26 cellular contexts compared by ENCODE assay signal in genomic region chr4:135244605-135245146, GRCh38.
DNase-seq lines count a peak whose midpoint lies in the region; TF ChIP-seq lines count a peak whose summit lies in the region.
"Had no signal": no experiment of that assay in that cellular context is flagged by ENCODE, and none has a peak within 500 bp of the region (broad histone marks: within the 10 kb centered on the region; RNA-seq: fewer than 3 reads in every experiment).

No MANE protein-coding gene starts in this region.

- H3K4me2 ChIP-seq in fibroblast of lung (ENCODE audit: extremely low read depth, insufficient read depth, low read length), result no peak overlapping the region
- H3K4me2 ChIP-seq: BLaER1 treated with 17β-estradiol and CSF1 and Interleukin-3, amounts not matched to agents 10 nM and 100 nM; smooth muscle cell had no signal

- H3K9me3 ChIP-seq in fibroblast of lung (ENCODE audit: control insufficient read depth, insufficient read depth, low read depth, low read length) (no peaks in the 10 kb centered on the region), colonic mucosa (no peaks in the 10 kb centered on the region)
- H3K9me3 ChIP-seq: BLaER1 treated with 17β-estradiol and CSF1 and Interleukin-3, amounts not matched to agents 10 nM and 100 nM; upper lobe of right lung had no signal

- H3K27me3 ChIP-seq in fibroblast of lung (ENCODE audit: control insufficient read depth, insufficient read depth, low read length) (no peaks in the 10 kb centered on the region), colonic mucosa (no peaks in the 10 kb centered on the region)
- H3K27me3 ChIP-seq: BLaER1 treated with 17β-estradiol and CSF1 and Interleukin-3, amounts not matched to agents 10 nM and 100 nM; upper lobe of right lung had no signal

- intact Hi-C loops in colonic mucosa (cut with DNase I), result no loop called here

- TF ChIP-seq CTCF in fibroblast of lung (conservative IDR thresholded peaks at IDR 0.05 in 1 of 2, IDR thresholded peaks at IDR 0.05 in 1 of 2; ENCODE audit: low read depth in 1 of 2, low read length in 2 of 2), result no peak
- TF ChIP-seq CTCF in mesothelial cell of epicardium (IDR thresholded peaks at IDR 0.05; ENCODE audit: unreplicated experiment), result no peak
- no peak for TF ChIP-seq CTCF in colonic mucosa (IDR thresholded peaks at IDR 0.05)

- H3K4me3 ChIP-seq in fibroblast of lung (replicated peaks in 1 of 4; ENCODE audit: control extremely low read depth in 1 of 4, insufficient read depth in 1 of 4, low read depth in 3 of 4, low read length in 4 of 4) (no peak overlapping the region), colonic mucosa (no peak overlapping the region)
- H3K4me3 ChIP-seq: BLaER1 treated with 17β-estradiol and CSF1 and Interleukin-3, amounts not matched to agents 10 nM and 100 nM; GM12878; smooth muscle cell; upper lobe of right lung had no signal

- H3K4me3 Mint-ChIP-seq in mesothelial cell of epicardium (no peak overlapping the region), immature natural killer cell (no peak overlapping the region)
- H3K4me3 Mint-ChIP-seq: activated T-helper 1 cell treated with anti-CD3 and anti-CD28 coated beads, Interleukin-12 subunit alpha, Interleukin-12 subunit beta, Interleukin-2, Interleukin-4 antibody, amounts not matched to agents 30 ng/mL and 10 ng/mL and 1 ng/mL, durations not matched to agents 14 hours and 24 hours and 36 hours had no signal

- no peaks in the 10 kb centered on the region for H3K79me2 ChIP-seq in fibroblast of lung (ENCODE audit: control insufficient read depth, insufficient read depth, low read length)

- H3K27ac Mint-ChIP-seq in mesothelial cell of epicardium (peak overlapping the region; percentile 78), immature natural killer cell (no peak overlapping the region)
- H3K27ac Mint-ChIP-seq: activated T-helper 1 cell treated with anti-CD3 and anti-CD28 coated beads, Interleukin-12 subunit alpha, Interleukin-12 subunit beta, Interleukin-2, Interleukin-4 antibody, amounts not matched to agents 30 ng/mL and 10 ng/mL and 1 ng/mL, durations not matched to agents 14 hours and 24 hours and 36 hours had no signal

- no peaks in the 10 kb centered on the region for H4K20me1 ChIP-seq in fibroblast of lung (ENCODE audit: control insufficient read depth, extremely low read depth, insufficient read depth, low read length)
- H4K20me1 ChIP-seq: BLaER1 treated with 17β-estradiol and CSF1 and Interleukin-3, amounts not matched to agents 10 nM and 100 nM had no signal

- H3K4me1 Mint-ChIP-seq in mesothelial cell of epicardium, result peaks cover 17% of the 10 kb centered on the region
- no peaks in the 10 kb centered on the region for H3K4me1 Mint-ChIP-seq in immature natural killer cell

- DNase-seq in ELR (ENCODE audit: low read depth) (peak; percentile 20), NCI-H226 (peak; percentile 6), fibroblast of lung (ENCODE audit: low read depth in 2 of 2) (peak; percentile 23 to 34), mesothelial cell of epicardium (ENCODE audit: low spot score in 2 of 2, unreplicated experiment in 2 of 2) (no peak), NCI-H1436 treated with DMSO at 0.1 percent for 48 hours (lab: John Stamatoyannopoulos, UW) (no peak), immature natural killer cell (no peak), colonic mucosa (no peak)
- no peak for DNase-seq in stimulated activated CD4-positive, alpha-beta T cell treated with anti-CD3 and anti-CD28 coated beads, Interleukin-2, amount 100 ng/mL, for 48 hours
- DNase-seq: ACHN; activated CD4-positive, alpha-beta T cell treated with anti-CD3 and anti-CD28 coated beads, Interleukin-2, amount 50 U/mL, for 1 hour; activated naive CD4-positive, alpha-beta T cell treated with anti-CD3 and anti-CD28 coated beads, Interleukin-2, amount 50 U/mL, for 16 hours; cerebellar nuclear complex; COR-L47; DMS79 treated with DMSO at 0.1 percent for 48 hours; H7; mammary epithelial cell; NCI-H1092; NCI-H2029 treated with DMSO at 0.1 percent for 48 hours; nucleus accumbens; stimulated activated CD4-positive, alpha-beta T cell treated with anti-CD3 and anti-CD28 coated beads, Interleukin-2, amount 100 ng/mL, for 24 hours; T-helper 9 cell; upper lobe of right lung had no signal

- H3K9me3 Mint-ChIP-seq in mesothelial cell of epicardium (no peaks in the 10 kb centered on the region), immature natural killer cell (peaks cover 2 to 21% (median 12%) of the 10 kb centered on the region in 6 donors)
- H3K9me3 Mint-ChIP-seq: activated T-helper 1 cell treated with anti-CD3 and anti-CD28 coated beads, Interleukin-12 subunit alpha, Interleukin-12 subunit beta, Interleukin-2, Interleukin-4 antibody, amounts not matched to agents 30 ng/mL and 10 ng/mL and 1 ng/mL, durations not matched to agents 14 hours and 24 hours and 36 hours had no signal

- no peaks in the 10 kb centered on the region for H3K36me3 Mint-ChIP-seq in mesothelial cell of epicardium
- no peaks in the 10 kb centered on the region for H3K36me3 Mint-ChIP-seq in immature natural killer cell

- no peaks in the 10 kb centered on the region for H3K27me3 Mint-ChIP-seq in mesothelial cell of epicardium (ENCODE audit: low read depth)
- peaks cover 0 to 3% (median 0%) of the 10 kb centered on the region in 3 donors for H3K27me3 Mint-ChIP-seq in immature natural killer cell (ENCODE audit: low read depth in 3 of 3)

- no peak overlapping the region for H2AFZ ChIP-seq in fibroblast of lung (ENCODE audit: low read length)

- H3K4me1 ChIP-seq in fibroblast of lung (ENCODE audit: control insufficient read depth, extremely low read depth, insufficient read depth, low read length) (peaks cover 2% of the 10 kb centered on the region), colonic mucosa (no peaks in the 10 kb centered on the region)
- H3K4me1 ChIP-seq: upper lobe of right lung had no signal

- no peak overlapping the region for H3K27ac ChIP-seq in fibroblast of lung (ENCODE audit: insufficient read depth, low read length)
- H3K27ac ChIP-seq in colonic mucosa, result no peak overlapping the region
- H3K27ac ChIP-seq: BLaER1 treated with 17β-estradiol and CSF1 and Interleukin-3, amounts not matched to agents 10 nM and 100 nM; upper lobe of right lung had no signal

- H3K9ac ChIP-seq in fibroblast of lung (ENCODE audit: insufficient read depth, low read length) (no peak overlapping the region), colonic mucosa (ENCODE audit: low read depth in 2 of 2, low read length in 2 of 2) (no peak overlapping the region)
- H3K9ac ChIP-seq: BLaER1 treated with 17β-estradiol and CSF1 and Interleukin-3, amounts not matched to agents 10 nM and 100 nM had no signal

- H3K36me3 ChIP-seq in fibroblast of lung (ENCODE audit: control insufficient read depth, insufficient read depth, low read length), result no peaks in the 10 kb centered on the region
- H3K36me3 ChIP-seq in colonic mucosa, result no peaks in the 10 kb centered on the region
- H3K36me3 ChIP-seq: BLaER1 treated with 17β-estradiol and CSF1 and Interleukin-3, amounts not matched to agents 10 nM and 100 nM; upper lobe of right lung had no signal

Comparison
In these comparisons a context has a peak if more than half of its experiments do, and no peak if none do; other contexts are left out.
1. DNase-seq: peak in ELR (single experiment), NCI-H226 (single experiment) and fibroblast of lung (2 of 2); none in mesothelial cell of epicardium (0 of 2), NCI-H1436 treated with DMSO at 0.1 percent for 48 hours (single experiment), immature natural killer cell (0 of 3), colonic mucosa (single experiment) and stimulated activated CD4-positive, alpha-beta T cell treated with anti-CD3 and anti-CD28 coated beads, Interleukin-2, amount 100 ng/mL, for 48 hours (0 of 2).